ENCODE assay signal across 19 cellular contexts in the genomic region with DNA sequence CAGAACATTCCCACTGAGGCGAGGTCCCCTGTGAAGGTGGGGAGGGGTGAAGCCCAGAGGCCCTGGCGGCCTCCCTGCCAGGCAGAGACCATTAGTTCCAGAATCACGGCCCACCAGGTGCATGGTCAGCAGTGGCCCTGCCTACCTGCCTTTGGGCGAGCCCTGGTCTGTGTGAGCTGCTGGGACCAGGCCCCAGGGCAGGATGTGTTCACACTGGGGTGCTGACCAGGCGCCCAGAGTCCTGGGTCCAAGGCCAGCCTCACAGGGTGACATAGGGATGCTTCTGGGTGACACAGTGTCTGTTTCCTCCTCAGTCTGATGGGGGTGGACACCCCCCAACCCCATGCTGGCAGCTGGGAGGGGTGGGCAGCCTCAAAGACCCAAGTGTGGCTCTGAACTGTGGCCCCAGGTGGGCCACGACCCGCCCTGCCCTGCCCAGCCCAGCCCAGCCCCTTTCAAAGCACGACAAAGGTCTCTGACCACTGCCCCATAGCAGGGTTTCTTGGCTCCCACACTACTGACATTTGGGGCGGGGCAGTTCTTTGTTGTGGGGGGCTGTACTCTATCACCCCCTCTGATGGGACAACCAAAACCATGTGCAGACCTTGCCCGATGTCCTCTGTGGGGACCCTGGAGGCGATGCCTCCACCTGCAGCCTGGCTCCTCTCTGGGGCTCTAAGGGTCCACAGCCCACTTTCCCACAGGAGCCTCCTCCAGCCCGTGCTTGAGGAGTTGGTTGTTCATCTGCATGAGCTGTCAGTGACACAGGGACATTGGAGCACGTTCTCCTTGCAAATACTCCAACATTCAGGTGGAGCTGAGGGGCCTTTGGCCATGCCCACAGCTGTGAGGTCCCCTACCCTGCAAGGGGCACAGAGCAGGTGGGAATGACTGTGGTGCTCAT. TPM values are rescaled to one million over a fixed set of nuclear protein-coding genes. Genes with fewer than 3 reads are reported as not detected.
DNase-seq lines count a peak whose midpoint lies in the region; ATAC-seq, FAIRE-seq and TF ChIP-seq lines count a peak whose summit lies in the region.
"Had no signal": no experiment of that assay in that cellular context is flagged by ENCODE, and none has a peak within 500 bp of the region (broad histone marks: within the 10 kb centered on the region; RNA-seq: fewer than 3 reads in every experiment).

No MANE protein-coding gene starts in this region.

- no peak for FAIRE-seq in kidney (lab: Jason Lieb, UNC)

- intact Hi-C loops in cardiac septum (cut with DNase I) (no loop called here), Right ventricle myocardium inferior (cut with DNase I) (no loop called here), kidney (cut with DNase I) (loop anchor here (10.0 kb wide), 1 partner anchor 246 kb away; no protein-coding TSS in a partner anchor), posterior cingulate gyrus (cut with DNase I) (no loop called here)
- intact Hi-C loops in activated CD4-positive, alpha-beta T cell treated with anti-CD3 and anti-CD28 coated beads for 36 hours (cut with DNase I, micrococcal nuclease): no loop called here

- peaks cover 0 to 3% of the 10 kb centered on the region in 2 donors for H3K4me1 ChIP-seq in kidney (ENCODE audit: control insufficient read depth in 1 of 2, insufficient read depth in 1 of 2, low read depth in 1 of 2, low read length in 2 of 2)
- H3K4me1 ChIP-seq: transverse colon had no signal

- H3K4me3 ChIP-seq in kidney (ENCODE audit: low read length in 2 of 2): no peak overlapping the region
- H3K4me3 ChIP-seq: dorsolateral prefrontal cortex, SK-N-MC, transverse colon had no signal

- no peak overlapping the region for H3K27ac Mint-ChIP-seq in activated CD4-positive, alpha-beta T cell treated with anti-CD3 and anti-CD28 coated beads for 36 hours
- H3K27ac Mint-ChIP-seq: activated CD4-positive, alpha-beta T cell treated with anti-CD3 and anti-CD28 coated beads, Interleukin-2, amount 10 ng/mL, durations not matched to agents 24 days and 14 days; activated naive CD8-positive, alpha-beta T cell treated with anti-CD3 and anti-CD28 coated beads for 36 hours; CD8-positive, alpha-beta T cell; memory B cell; stimulated activated naive B cell treated with anti-CD40 and anti-IgM and Interleukin-4, amounts not matched to agents 10 μg/mL and 1 μg/mL and 100 μg/mL, for 72 hours had no signal

- H3K4me1 Mint-ChIP-seq in activated CD4-positive, alpha-beta T cell treated with anti-CD3 and anti-CD28 coated beads for 36 hours: no peaks in the 10 kb centered on the region
- H3K4me1 Mint-ChIP-seq: activated CD4-positive, alpha-beta T cell treated with anti-CD3 and anti-CD28 coated beads, Interleukin-2, amount 10 ng/mL, durations not matched to agents 24 days and 14 days; activated naive CD8-positive, alpha-beta T cell treated with anti-CD3 and anti-CD28 coated beads for 36 hours; memory B cell; stimulated activated naive B cell treated with anti-CD40 and anti-IgM and Interleukin-4, amounts not matched to agents 10 μg/mL and 1 μg/mL and 100 μg/mL, for 72 hours had no signal

- no peak overlapping the region for H3K9ac ChIP-seq in kidney (ENCODE audit: low read length in 2 of 2)

- no peak for TF ChIP-seq CTCF in kidney (IDR thresholded peaks at IDR 0.05; ENCODE audit: borderline replicate concordance, extremely low read depth, insufficient read depth)

- no peaks in the 10 kb centered on the region for H3K9me3 ChIP-seq in kidney (ENCODE audit: control insufficient read depth in 1 of 2, low read length in 2 of 2)
- H3K9me3 ChIP-seq: transverse colon had no signal

- DNase-seq in cardiac septum (ENCODE audit: low spot score) (peak; percentile 71), Right ventricle myocardium inferior (ENCODE audit: missing footprints) (no peak), kidney (peak; percentile 55), posterior cingulate gyrus (peak in 7 of 10 donors; percentile 3 to 78 (median 15)), HuH-7 (ENCODE audit: low spot score) (no peak)
- DNase-seq in activated CD4-positive, alpha-beta T cell treated with anti-CD3 and anti-CD28 coated beads, Interleukin-2, amount 50 U/mL, for 1 hour: no peak
- no peak for DNase-seq in activated CD4-positive, alpha-beta T cell treated with anti-CD3 and anti-CD28 coated beads for 36 hours
- DNase-seq in activated CD4-positive, alpha-beta T cell treated with anti-CD3 and anti-CD28 coated beads, Interleukin-2, amount 50 U/mL, for 4 hours: no peak
- DNase-seq: activated CD4-positive, alpha-beta T cell treated with anti-CD3 and anti-CD28 coated beads, Interleukin-2, amount 10 ng/mL, durations not matched to agents 24 days and 14 days; activated naive CD8-positive, alpha-beta T cell treated with anti-CD3 and anti-CD28 coated beads for 36 hours; DND-41; NCI-H1105 treated with DMSO at 0.1 percent for 48 hours; stimulated activated naive B cell treated with anti-CD40 and anti-IgM and Interleukin-4, amounts not matched to agents 10 μg/mL and 1 μg/mL and 100 μg/mL, for 72 hours had no signal

- no peaks in the 10 kb centered on the region for H3K9me3 Mint-ChIP-seq in activated CD4-positive, alpha-beta T cell treated with anti-CD3 and anti-CD28 coated beads for 36 hours (ENCODE audit: low read depth)
- H3K9me3 Mint-ChIP-seq: activated CD4-positive, alpha-beta T cell treated with anti-CD3 and anti-CD28 coated beads, Interleukin-2, amount 10 ng/mL, durations not matched to agents 24 days and 14 days; activated naive CD8-positive, alpha-beta T cell treated with anti-CD3 and anti-CD28 coated beads for 36 hours; CD8-positive, alpha-beta T cell; memory B cell; naive thymus-derived CD8-positive, alpha-beta T cell; stimulated activated naive B cell treated with anti-CD40 and anti-IgM and Interleukin-4, amounts not matched to agents 10 μg/mL and 1 μg/mL and 100 μg/mL, for 72 hours had no signal

- H3K27me3 Mint-ChIP-seq in activated CD4-positive, alpha-beta T cell treated with anti-CD3 and anti-CD28 coated beads for 36 hours: peaks cover 2% of the 10 kb centered on the region
- H3K27me3 Mint-ChIP-seq: activated CD4-positive, alpha-beta T cell treated with anti-CD3 and anti-CD28 coated beads, Interleukin-2, amount 10 ng/mL, durations not matched to agents 24 days and 14 days; activated naive CD8-positive, alpha-beta T cell treated with anti-CD3 and anti-CD28 coated beads for 36 hours had no signal

- CTCF ChIA-PET in activated CD4-positive, alpha-beta T cell treated with anti-CD3 and anti-CD28 coated beads for 36 hours (lab: Charles Lee): interaction anchor here (0.7 kb wide), 1 partner anchor 1519 kb away, joined by 3 read pairs; no protein-coding TSS in a partner anchor

- POLR2A ChIA-PET in activated CD4-positive, alpha-beta T cell treated with anti-CD3 and anti-CD28 coated beads for 36 hours (lab: Charles Lee): no interaction called here

- H3K27ac ChIP-seq in kidney (ENCODE audit: low read depth in 2 of 2, low read length in 2 of 2): no peak overlapping the region
- H3K27ac ChIP-seq: dorsolateral prefrontal cortex, SK-N-MC, transverse colon had no signal

- H3K36me3 Mint-ChIP-seq in activated CD4-positive, alpha-beta T cell treated with anti-CD3 and anti-CD28 coated beads for 36 hours (ENCODE audit: low read depth): no peaks in the 10 kb centered on the region
- H3K36me3 Mint-ChIP-seq: activated naive CD8-positive, alpha-beta T cell treated with anti-CD3 and anti-CD28 coated beads for 36 hours; CD8-positive, alpha-beta T cell; memory B cell; naive thymus-derived CD8-positive, alpha-beta T cell; stimulated activated naive B cell treated with anti-CD40 and anti-IgM and Interleukin-4, amounts not matched to agents 10 μg/mL and 1 μg/mL and 100 μg/mL, for 72 hours had no signal

- ATAC-seq in Right ventricle myocardium inferior: no peak
- ATAC-seq in activated CD4-positive, alpha-beta T cell treated with anti-CD3 and anti-CD28 coated beads for 36 hours: no peak
- ATAC-seq: CD8-positive, alpha-beta T cell; naive thymus-derived CD8-positive, alpha-beta T cell; stimulated activated naive B cell treated with anti-CD40 and anti-IgM and Interleukin-4, amounts not matched to agents 10 μg/mL and 1 μg/mL and 100 μg/mL, for 72 hours had no signal

- no peak overlapping the region for H3K4me3 Mint-ChIP-seq in activated CD4-positive, alpha-beta T cell treated with anti-CD3 and anti-CD28 coated beads for 36 hours
- H3K4me3 Mint-ChIP-seq: activated CD4-positive, alpha-beta T cell treated with anti-CD3 and anti-CD28 coated beads, Interleukin-2, amount 10 ng/mL, durations not matched to agents 24 days and 14 days; activated naive CD8-positive, alpha-beta T cell treated with anti-CD3 and anti-CD28 coated beads for 36 hours; CD8-positive, alpha-beta T cell; memory B cell; naive thymus-derived CD8-positive, alpha-beta T cell; stimulated activated naive B cell treated with anti-CD40 and anti-IgM and Interleukin-4, amounts not matched to agents 10 μg/mL and 1 μg/mL and 100 μg/mL, for 72 hours had no signal

- H3K36me3 ChIP-seq in kidney (ENCODE audit: control insufficient read depth in 1 of 2, insufficient read depth in 2 of 2, low read length in 2 of 2): peaks cover 11 to 32% of the 10 kb centered on the region in 2 donors
- H3K36me3 ChIP-seq: transverse colon had no signal

RNA-seq across cellular contexts. Expression of a gene that starts 44.8 kb away (rescaled TPM):
- total RNA-seq in cardiac septum: 35.6 TPM
- 36.2 TPM for total RNA-seq in Right ventricle myocardium inferior
- total RNA-seq in kidney: 74.3 TPM
- 31.6 TPM for polyA plus RNA-seq in kidney (ENCODE audit: insufficient read depth, low read depth, low replicate concordance)
- total RNA-seq in activated CD4-positive, alpha-beta T cell treated with anti-CD3 and anti-CD28 coated beads for 36 hours: 10 to 100 TPM; 23.1 to 26.6 TPM

RNA-seq across cellular contexts. Expression of a gene that starts 51.6 kb away (rescaled TPM):
- total RNA-seq in cardiac septum (26.8 TPM), Right ventricle myocardium inferior (23.1 TPM), kidney (60.0 TPM)
- polyA plus RNA-seq in kidney (ENCODE audit: insufficient read depth, low read depth, low replicate concordance): 199 TPM
- under 1 TPM; 0.05 to 0.18 TPM for total RNA-seq in activated CD4-positive, alpha-beta T cell treated with anti-CD3 and anti-CD28 coated beads for 36 hours
- total RNA-seq: activated CD4-positive, alpha-beta T cell treated with anti-CD3 and anti-CD28 coated beads, Interleukin-2, amount 10 ng/mL, durations not matched to agents 24 days and 14 days; activated naive CD8-positive, alpha-beta T cell treated with anti-CD3 and anti-CD28 coated beads for 36 hours; CD8-positive, alpha-beta T cell; naive thymus-derived CD8-positive, alpha-beta T cell had no signal
- polyA plus RNA-seq: naive thymus-derived CD8-positive, alpha-beta T cell had no signal

Comparison
In these comparisons a context has a peak if more than half of its experiments do, and no peak if none do; other contexts are left out.
1. DNase-seq: peak in cardiac septum (single experiment), kidney (single experiment) and posterior cingulate gyrus (7 of 10); none in Right ventricle myocardium inferior (single experiment), activated CD4-positive, alpha-beta T cell treated with anti-CD3 and anti-CD28 coated beads, Interleukin-2, amount 50 U/mL, for 1 hour (single experiment), activated CD4-positive, alpha-beta T cell treated with anti-CD3 and anti-CD28 coated beads for 36 hours (single experiment), activated CD4-positive, alpha-beta T cell treated with anti-CD3 and anti-CD28 coated beads, Interleukin-2, amount 50 U/mL, for 4 hours (0 of 2) and HuH-7 (single experiment).
2. RNA of a gene that starts 51.6 kb away (total RNA-seq): 60.0 TPM in kidney (single experiment), 26.8 TPM in cardiac septum (single experiment) and 23.1 TPM in Right ventricle myocardium inferior (single experiment); 0.05 to 0.18 TPM in activated CD4-positive, alpha-beta T cell treated with anti-CD3 and anti-CD28 coated beads for 36 hours; every median in the first group is over 10 times any median in the second.